ENCODE assay signal across 11 cellular contexts in the genomic region with DNA sequence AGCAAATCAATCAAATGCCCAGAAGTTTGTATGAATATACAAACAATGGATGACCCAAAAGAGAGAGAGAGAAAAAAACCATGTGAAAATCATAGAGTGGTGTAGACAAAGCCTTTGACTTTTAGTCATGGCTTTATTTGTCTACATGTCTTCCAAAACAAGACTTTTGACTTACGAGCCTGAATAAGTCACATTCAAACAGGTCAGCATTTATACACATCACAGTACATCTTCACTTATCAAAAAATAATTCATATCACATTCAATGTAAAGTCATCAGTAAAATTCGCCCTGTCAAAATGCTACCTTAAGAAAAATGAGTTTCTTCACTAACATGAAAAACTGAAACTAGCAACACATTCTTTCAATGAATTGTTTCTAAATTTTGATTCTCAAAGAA. TPM values are rescaled to one million over a fixed set of nuclear protein-coding genes. Genes with fewer than 3 reads are reported as not detected.
DNase-seq lines count a peak whose midpoint lies in the region; ATAC-seq and TF ChIP-seq lines count a peak whose summit lies in the region.
"Had no signal": no experiment of that assay in that cellular context is flagged by ENCODE, and none has a peak within 500 bp of the region (broad histone marks: within the 10 kb centered on the region; RNA-seq: fewer than 3 reads in every experiment).

No MANE protein-coding gene starts in this region.

- no peaks in the 10 kb centered on the region for H3K27me3 Mint-ChIP-seq in CD8-positive, alpha-beta T cell (ENCODE audit: low read depth)
- peaks cover 20% of the 10 kb centered on the region for H3K27me3 Mint-ChIP-seq in brain
- H3K27me3 Mint-ChIP-seq in nephron progenitor cell (ENCODE audit: low read depth, poor library complexity), result peaks cover 56% of the 10 kb centered on the region

- H3K4me3 ChIP-seq in CD8-positive, alpha-beta T cell (ENCODE audit: low read depth, low read length), result peak overlapping the region; percentile 76
- H3K4me3 ChIP-seq in Loucy (ENCODE audit: low read length, poor library complexity, severe bottlenecking), result peak overlapping the region; percentile 96

- peak overlapping the region; percentile 24 for H3K27ac Mint-ChIP-seq in CD8-positive, alpha-beta T cell
- H3K27ac Mint-ChIP-seq in brain (peak overlapping the region in 2 of 5 experiments; percentile 19 to 36), nephron progenitor cell (no peak overlapping the region)

- H3K27ac ChIP-seq in CD8-positive, alpha-beta T cell (ENCODE audit: low read depth, low read length), result no peak overlapping the region

- intact Hi-C loops in CD8-positive, alpha-beta T cell (cut with DNase I, micrococcal nuclease), result loop anchor here in 1 of 2 experiments (2.0 to 10.0 kb wide), 3 partner anchors 16 to 1012 kb away; partner anchors contain the start of gene PSMD14

- H3K9me3 ChIP-seq in CD8-positive, alpha-beta T cell (ENCODE audit: low read length), result no peaks in the 10 kb centered on the region
- H3K9me3 ChIP-seq in Loucy (ENCODE audit: insufficient read depth, low read depth, low read length), result no peaks in the 10 kb centered on the region

- no peak for DNase-seq in CD8-positive, alpha-beta T cell
- no peak for DNase-seq in nephron progenitor cell
- no peak for DNase-seq in NCI-H1417 (lab: John Stamatoyannopoulos, UW)
- DNase-seq in NCI-H446 treated with DMSO at 0.1 percent for 48 hours (lab: John Stamatoyannopoulos, UW), result no peak
- DNase-seq: activated CD4-positive, alpha-beta T cell treated with anti-CD3 and anti-CD28 coated beads for 1 hour; kidney; SHP77 had no signal

- no peaks in the 10 kb centered on the region for H3K9me3 Mint-ChIP-seq in CD8-positive, alpha-beta T cell
- peaks cover 0 to 4% (median 0%) of the 10 kb centered on the region in 5 experiments for H3K9me3 Mint-ChIP-seq in brain
- no peaks in the 10 kb centered on the region for H3K9me3 Mint-ChIP-seq in nephron progenitor cell

- H3K9me2 ChIP-seq in Loucy (replicated peaks; ENCODE audit: low read depth, low read length), result no peaks in the 10 kb centered on the region

- no peak for TF ChIP-seq CTCF in CD8-positive, alpha-beta T cell (IDR thresholded peaks at IDR 0.05)
- TF ChIP-seq CTCF in Loucy (conservative IDR thresholded peaks at IDR 0.05; ENCODE audit: low read length) (no peak), brain (conservative IDR thresholded peaks at IDR 0.05) (no peak), nephron progenitor cell (IDR thresholded peaks at IDR 0.05) (no peak)

- H3K4me2 ChIP-seq in Loucy (ENCODE audit: low read depth, low read length, poor library complexity, severe bottlenecking), result peak overlapping the region; percentile 74

- H3K36me3 Mint-ChIP-seq in CD8-positive, alpha-beta T cell, result peaks cover 16% of the 10 kb centered on the region
- H3K36me3 Mint-ChIP-seq in brain, result no peaks in the 10 kb centered on the region
- H3K36me3 Mint-ChIP-seq in nephron progenitor cell (ENCODE audit: low read depth), result no peaks in the 10 kb centered on the region

- H4K20me1 ChIP-seq in Loucy (ENCODE audit: insufficient read depth, low read length, poor library complexity, severe bottlenecking), result no peaks in the 10 kb centered on the region

- no peaks in the 10 kb centered on the region for H3K27me3 ChIP-seq in CD8-positive, alpha-beta T cell (ENCODE audit: insufficient read depth, low read length)
- H3K27me3 ChIP-seq in Loucy (ENCODE audit: insufficient read depth, low read length, poor library complexity, severe bottlenecking), result no peaks in the 10 kb centered on the region

- peaks cover 36% of the 10 kb centered on the region for H3K79me2 ChIP-seq in Loucy (ENCODE audit: insufficient read depth, low read length)

- no peak for ATAC-seq in CD8-positive, alpha-beta T cell
- ATAC-seq in GM18907 (IDR thresholded peaks at IDR 0.05; ENCODE audit: unreplicated experiment) (no peak), HG03432 (IDR thresholded peaks at IDR 0.05; ENCODE audit: unreplicated experiment) (no peak)

- no peaks in the 10 kb centered on the region for H3F3A ChIP-seq in Loucy (ENCODE audit: low read depth)

- POLR2A ChIA-PET in CD8-positive, alpha-beta T cell (lab: Charles Lee), result interaction anchor here (0.6 to 0.8 kb wide), 2 partner anchors 9 to 17 kb away, joined by 3 to 5 read pairs; no protein-coding TSS in a partner anchor

- peak overlapping the region; percentile 97 for H3K4me3 Mint-ChIP-seq in CD8-positive, alpha-beta T cell
- H3K4me3 Mint-ChIP-seq in brain, result peak overlapping the region; percentile 30 to 88 (median 62)
- peak overlapping the region; percentile 26 for H3K4me3 Mint-ChIP-seq in nephron progenitor cell

- no peaks in the 10 kb centered on the region for H3K36me3 ChIP-seq in CD8-positive, alpha-beta T cell (ENCODE audit: insufficient read depth, low read length)
- no peaks in the 10 kb centered on the region for H3K36me3 ChIP-seq in Loucy (ENCODE audit: insufficient read depth, low read length)

- peak overlapping the region; percentile 80 for H3K9ac ChIP-seq in Loucy (ENCODE audit: low read depth, low read length, poor library complexity, severe bottlenecking)

- H3K4me1 Mint-ChIP-seq in CD8-positive, alpha-beta T cell (ENCODE audit: low read depth), result peaks cover 82% of the 10 kb centered on the region
- peaks cover 15% of the 10 kb centered on the region for H3K4me1 Mint-ChIP-seq in brain
- H3K4me1 Mint-ChIP-seq in nephron progenitor cell, result peaks cover 7% of the 10 kb centered on the region

- no peak overlapping the region for H2AFZ ChIP-seq in Loucy (ENCODE audit: low read length)

- CTCF ChIA-PET in CD8-positive, alpha-beta T cell (lab: Charles Lee), result interaction anchor here (1.3 to 1.8 kb wide), 2 partner anchors 13 to 18 kb away, joined by 6 to 11 read pairs; no protein-coding TSS in a partner anchor

- peaks cover 45% of the 10 kb centered on the region for H3K4me1 ChIP-seq in CD8-positive, alpha-beta T cell (ENCODE audit: insufficient read depth, low read length)
- H3K4me1 ChIP-seq in Loucy (ENCODE audit: insufficient read depth, low read length, poor library complexity, severe bottlenecking), result peaks cover 65% of the 10 kb centered on the region

RNA-seq across cellular contexts. Expression of gene IFIH1, which starts 1.9 kb away (rescaled TPM):
- total RNA-seq in CD8-positive, alpha-beta T cell, result 10 to 100 TPM; 30.8 to 32.5 TPM
- polyA plus RNA-seq in brain (ENCODE audit: insufficient read depth, low read depth, low replicate concordance), result 2.9 TPM

RNA-seq across cellular contexts. Expression of gene GCA, which starts 27.3 kb away (rescaled TPM):
- 1 to 10 TPM; 3.2 to 4.0 TPM for total RNA-seq in CD8-positive, alpha-beta T cell
- 24.6 TPM for polyA plus RNA-seq in brain (ENCODE audit: insufficient read depth, low read depth, low replicate concordance)

Comparison
In these comparisons a context has a peak if more than half of its experiments do, and no peak if none do; other contexts are left out.
1. H3K4me3 Mint-ChIP-seq: peak in every context shown above with its lines; median percentile 97 in CD8-positive, alpha-beta T cell; 62 in brain; 26 in nephron progenitor cell.